ENCODE assay signal across 10 cellular contexts in the genomic region with DNA sequence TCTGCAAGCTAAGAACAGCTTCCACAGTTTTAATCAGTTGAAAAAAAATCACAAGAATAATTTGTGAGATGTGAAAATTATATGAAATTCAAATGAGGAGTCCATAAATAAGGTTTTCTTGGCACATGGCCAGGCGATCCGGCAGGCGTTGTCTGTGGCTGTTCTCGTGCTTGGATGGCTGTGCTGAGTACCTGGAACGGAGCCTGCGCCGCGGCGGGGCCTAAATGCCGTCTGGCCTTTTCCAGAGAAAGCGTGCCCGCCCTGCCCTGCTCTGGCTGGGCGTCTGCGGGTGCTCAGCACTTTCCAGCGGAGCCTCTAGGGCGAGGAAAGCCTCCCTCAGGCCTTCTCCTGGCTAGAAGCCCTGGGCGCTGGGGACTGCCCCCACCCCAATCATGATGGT. TPM values are rescaled to one million over a fixed set of nuclear protein-coding genes. Genes with fewer than 3 reads are reported as not detected.
A peak's percentile ranks its signal among the peaks of the same experiment; 100 is the strongest.
DNase-seq lines count a peak whose midpoint lies in the region; FAIRE-seq and TF ChIP-seq lines count a peak whose summit lies in the region.
"Had no signal": no experiment of that assay in that cellular context is flagged by ENCODE, and none has a peak within 500 bp of the region (broad histone marks: within the 10 kb centered on the region; RNA-seq: fewer than 3 reads in every experiment).

No MANE protein-coding gene starts in this region.

- H3K79me2 ChIP-seq in keratinocyte (ENCODE audit: control insufficient read depth, insufficient read depth, low read length) (no peaks in the 10 kb centered on the region), PC-9 (ENCODE audit: low read depth) (no peaks in the 10 kb centered on the region)

- H3F3A ChIP-seq in PC-9 (ENCODE audit: insufficient read depth, low read depth) = no peaks in the 10 kb centered on the region

- H2AFZ ChIP-seq in keratinocyte (ENCODE audit: control insufficient read depth, low read length) = no peak overlapping the region
- H2AFZ ChIP-seq in PC-9 = no peak overlapping the region

- peaks cover 0 to 4% of the 10 kb centered on the region in 2 experiments for H3K36me3 ChIP-seq in keratinocyte (ENCODE audit: control insufficient read depth in 2 of 2, extremely low read depth in 1 of 2, insufficient read depth in 2 of 2, low read length in 2 of 2)
- peaks cover 0 to 77% (median 5%) of the 10 kb centered on the region in 3 donors for H3K36me3 ChIP-seq in tibial nerve
- no peaks in the 10 kb centered on the region for H3K36me3 ChIP-seq in PC-9 (ENCODE audit: low read depth)

- no peak overlapping the region for H3K4me3 ChIP-seq in keratinocyte (ENCODE audit: control insufficient read depth in 2 of 3, extremely low read depth in 1 of 3, insufficient read depth in 2 of 3, low read depth in 1 of 3, low read length in 3 of 3)
- no peak overlapping the region for H3K4me3 ChIP-seq in tibial nerve
- no peak overlapping the region for H3K4me3 ChIP-seq in PC-9

- no peak for TF ChIP-seq POLR2A in tibial nerve (IDR thresholded peaks at IDR 0.05)

- no TSS peak for BruUV-seq in PC-9 (replicated peaks; lab: Mats Ljungman, UMichigan)

- POLR2A ChIA-PET in PC-9 (lab: Charles Lee; ENCODE audit: unreplicated experiment) = no interaction called here

- intact Hi-C loops in PC-9 (cut with micrococcal nuclease; ENCODE audit: unreplicated experiment) = no loop called here

- peak overlapping the region; percentile 23 for H3K9ac ChIP-seq in keratinocyte (ENCODE audit: control insufficient read depth, extremely low read depth, insufficient read depth, low read length)

- TF ChIP-seq EP300 in tibial nerve (IDR thresholded peaks at IDR 0.05) = peak in 1 of 2 donors; percentile 69

- dilution Hi-C loops in keratinocyte (cut with MboI; ENCODE audit: extremely low pct_ligation_motif_present, low sequenced_read_pairs) = no loop called here

- H3K9me2 ChIP-seq in PC-9 (ENCODE audit: insufficient read depth) = no peaks in the 10 kb centered on the region

- CTCF ChIA-PET in PC-9 (lab: Charles Lee) = no interaction called here

- peak; percentile 41 for FAIRE-seq in keratinocyte (lab: Jason Lieb, UNC)

- H3K4me2 ChIP-seq in keratinocyte (ENCODE audit: control insufficient read depth, extremely low read depth, insufficient read depth, low read depth, low read length) = peak overlapping the region; percentile 25
- no peak overlapping the region for H3K4me2 ChIP-seq in PC-9

- H4K20me1 ChIP-seq in keratinocyte (ENCODE audit: control insufficient read depth, extremely low read depth, insufficient read depth, low read length) (peaks cover 7% of the 10 kb centered on the region), PC-9 (ENCODE audit: insufficient read depth) (no peaks in the 10 kb centered on the region)

- no peaks in the 10 kb centered on the region for H3K27me3 ChIP-seq in keratinocyte (ENCODE audit: control insufficient read depth, extremely low read depth, insufficient read depth, low read length)
- no peaks in the 10 kb centered on the region for H3K27me3 ChIP-seq in tibial nerve
- no peaks in the 10 kb centered on the region for H3K27me3 ChIP-seq in PC-9 (ENCODE audit: insufficient read depth, low read depth)

- no peaks in the 10 kb centered on the region for H3K9me1 ChIP-seq in keratinocyte (ENCODE audit: control insufficient read depth, extremely low read depth, insufficient read depth, low read length)

- DNase-seq in DMS53 (lab: John Stamatoyannopoulos, UW) (peak; percentile 35), DMS53 treated with DMSO at 0.1 percent for 48 hours (lab: John Stamatoyannopoulos, UW; ENCODE audit: unreplicated experiment) (no peak), astrocyte of the hippocampus (ENCODE audit: low read depth, low spot score) (peak; percentile 73), keratinocyte (ENCODE audit: low read depth, low spot score) (no peak), tibial nerve (ENCODE audit: low spot score in 2 of 2) (peak; percentile 78 to 88), LoVo (ENCODE audit: low spot score) (no peak), COLO829 (ENCODE audit: low spot score) (no peak), PC-9 (no peak)
- DNase-seq: NCI-H1436 had no signal

- H3K9me3 ChIP-seq in keratinocyte (ENCODE audit: control insufficient read depth, low read depth, low read length) = no peaks in the 10 kb centered on the region
- no peaks in the 10 kb centered on the region for H3K9me3 ChIP-seq in tibial nerve
- no peaks in the 10 kb centered on the region for H3K9me3 ChIP-seq in PC-9 (ENCODE audit: insufficient read depth, low read depth)

- no peak for TF ChIP-seq CTCF in keratinocyte (optimal IDR thresholded peaks at IDR 0.05 in 1 of 3, IDR thresholded peaks at IDR 0.05 in 1 of 3, conservative IDR thresholded peaks at IDR 0.05 in 1 of 3; ENCODE audit: extremely low read depth in 1 of 3, insufficient read depth in 2 of 3, low read length in 3 of 3)
- peak in 2 of 5 experiments; percentile 13 to 18 for TF ChIP-seq CTCF in tibial nerve (IDR thresholded peaks at IDR 0.05)
- TF ChIP-seq CTCF in PC-9 (conservative IDR thresholded peaks at IDR 0.05) = no peak

- peaks cover 26% of the 10 kb centered on the region for H3K4me1 ChIP-seq in keratinocyte (ENCODE audit: control insufficient read depth, extremely low read depth, insufficient read depth, low read length)
- peaks cover 0 to 49% (median 16%) of the 10 kb centered on the region in 4 donors for H3K4me1 ChIP-seq in tibial nerve
- H3K4me1 ChIP-seq in PC-9 (replicated peaks; ENCODE audit: insufficient read depth) = 0 out of 2 replicates have a peak, but pooled peaks cover 5% of the 10 kb centered on the region

- WGBS in tibial nerve, 2 donors = 51 to 52% methylated on average over 17 of the region's 17 CpGs

- H3K27ac ChIP-seq in keratinocyte (ENCODE audit: control insufficient read depth, insufficient read depth, low read length) = no peak overlapping the region
- H3K27ac ChIP-seq in tibial nerve = peak overlapping the region; percentile 63 to 87 (median 76)
- no peak overlapping the region for H3K27ac ChIP-seq in PC-9
- H3K27ac ChIP-seq: 22Rv1 had no signal

RNA-seq across cellular contexts. Expression of a gene that starts 41.8 kb away (rescaled TPM):
- 3.0 to 4.7 TPM (median 4.4 TPM) in 3 replicates for polyA plus RNA-seq in keratinocyte
- polyA plus RNA-seq in keratinocyte (2011; ENCODE audit: low read depth) = 4.9 TPM
- 1.6 and 3.6 TPM in 2 replicates for polyA plus RNA-seq in keratinocyte (2011; cell fraction: cytosol; rRNA removed)
- 10.1 and 15.1 TPM in 2 replicates for polyA plus RNA-seq in keratinocyte (2011; cell fraction: nucleus; rRNA removed)
- 2.5 and 8.5 TPM in 2 replicates for polyA plus RNA-seq in keratinocyte (2012; ENCODE audit: low replicate concordance)
- polyA minus RNA-seq in keratinocyte = 7.4 to 11.6 TPM (median 8.4 TPM) in 3 replicates
- 8.8 TPM for polyA minus RNA-seq in keratinocyte (2011; cell fraction: cytosol; rRNA and poly(A)+ RNA removed)
- polyA minus RNA-seq in keratinocyte (2011; cell fraction: nucleus; rRNA and poly(A)+ RNA removed) = 9.3 and 12.6 TPM in 2 replicates
- total RNA-seq in tibial nerve = 100 to 1,000 TPM in 2 of 4 donors, 10 to 100 TPM in 2; 58.8 to 168 (median 106) TPM
- total RNA-seq in PC-9 (2021) = 6.4 and 8.8 TPM in 2 replicates

Comparison
In these comparisons a context has a peak if more than half of its experiments do, and no peak if none do; other contexts are left out.
1. DNase-seq: peak in DMS53 (single experiment), astrocyte of the hippocampus (single experiment) and tibial nerve (2 of 2); none in DMS53 treated with DMSO at 0.1 percent for 48 hours (single experiment), keratinocyte (single experiment), LoVo (single experiment), COLO829 (single experiment) and PC-9 (0 of 2).
2. H3K27ac ChIP-seq: peak in tibial nerve (4 of 4); none in keratinocyte (single experiment) and PC-9 (single experiment).